ENCODE assay signal across 2 cellular contexts in genomic region chr4:150232029-150232428, GRCh38.
TF ChIP-seq lines count a peak whose summit lies in the region.

No MANE protein-coding gene starts in this region.

TF ChIP-seq in A549, 52 proteins besides CTCF, POLR2A, EP300 and RAD21 (continued from another document):
- TF ChIP-seq POLR2AphosphoS2 (conservative IDR thresholded peaks at IDR 0.05; ENCODE audit: low read length) (no peak), NPAS2 (CRISPR knock-in tag; IDR thresholded peaks at IDR 0.05; ENCODE audit: borderline replicate concordance) (no peak), PHF8 (IDR thresholded peaks at IDR 0.05; ENCODE audit: borderline replicate concordance, low read depth) (no peak), CEBPB (IDR thresholded peaks at IDR 0.05) (no peak), CHD2 (IDR thresholded peaks at IDR 0.05; ENCODE audit: low read length, partially characterized antibody) (no peak), HDAC2 (IDR thresholded peaks at IDR 0.05) (no peak), MAZ (IDR thresholded peaks at IDR 0.05; ENCODE audit: borderline replicate concordance, low read depth, low read length) (no peak), FOSB (CRISPR knock-in tag; IDR thresholded peaks at IDR 0.05) (no peak), GATA3 (IDR thresholded peaks at IDR 0.05; ENCODE audit: borderline replicate concordance) (no peak)

TF ChIP-seq in IMR-90, 13 proteins besides CTCF, POLR2A, EP300 and RAD21 (continued from another document):
- TF ChIP-seq USF2 (IDR thresholded peaks at IDR 0.05; ENCODE audit: low read depth, low read length) = no peak
- no peak for TF ChIP-seq FOS (IDR thresholded peaks at IDR 0.05; ENCODE audit: low read depth, low read length)
